8 cellular contexts compared by ENCODE assay signal in genomic region chr19:49639401-49640112, GRCh38. TPM values are rescaled to one million over a fixed set of nuclear protein-coding genes. Genes with fewer than 3 reads are reported as not detected.
A peak's percentile ranks its signal among the peaks of the same experiment; 100 is the strongest.
DNase-seq lines count a peak whose midpoint lies in the region; ATAC-seq and TF ChIP-seq lines count a peak whose summit lies in the region.

No MANE protein-coding gene starts in this region.

- intact Hi-C loops in A673 (cut with micrococcal nuclease; ENCODE audit: unreplicated experiment) = loop anchor here (2.0 kb wide), 1 partner anchor 47 kb away; no protein-coding TSS in a partner anchor

- CTCF ChIA-PET in A673 (lab: Charles Lee) = interaction anchor here (0.5 to 0.6 kb wide), 2 partner anchors 195 to 236 kb away, joined by 3 to 9 read pairs; no protein-coding TSS in a partner anchor

- peak overlapping the region; percentile 84 to 94 for H3K9ac ChIP-seq in mucosa of rectum (ENCODE audit: low read depth in 1 of 2, low read length in 2 of 2)

- no peaks in the 10 kb centered on the region for H3K36me3 Mint-ChIP-seq in IgD-negative memory B cell

- ATAC-seq in HG03097 (IDR thresholded peaks at IDR 0.05; ENCODE audit: low FRiP score, unreplicated experiment) = no peak

- H3K27ac ChIP-seq in A673 (ENCODE audit: low read depth, low read length, poor library complexity, severe bottlenecking) (peak overlapping the region; percentile 71), mucosa of rectum (ENCODE audit: low read depth in 2 of 2, low read length in 2 of 2) (peak overlapping the region; percentile 88 to 100)

- peak overlapping the region; percentile 87 to 99 (median 94) for H3K4me3 Mint-ChIP-seq in IgD-negative memory B cell

- H3K27me3 ChIP-seq in A673 (replicated peaks; ENCODE audit: insufficient read depth, low read depth, low read length, poor library complexity) (no peaks in the 10 kb centered on the region), mucosa of rectum (ENCODE audit: control insufficient read depth in 2 of 2, insufficient read depth in 2 of 2, low read length in 2 of 2) (no peaks in the 10 kb centered on the region)

- H3K36me3 ChIP-seq in A673 (ENCODE audit: insufficient read depth, low read length, poor library complexity, severe bottlenecking) = peaks cover 3% of the 10 kb centered on the region
- H3K36me3 ChIP-seq in mucosa of rectum (ENCODE audit: control insufficient read depth in 2 of 2, insufficient read depth in 2 of 2, low read length in 2 of 2) = peaks cover 0 to 6% of the 10 kb centered on the region in 2 donors

- H3K9me3 Mint-ChIP-seq in IgD-negative memory B cell = no peaks in the 10 kb centered on the region

- H3K27ac Mint-ChIP-seq in IgD-negative memory B cell = peak overlapping the region in 2 of 3 donors; percentile 88 to 98

- H3K4me3 ChIP-seq in A673 (ENCODE audit: low read depth, low read length, poor library complexity, severe bottlenecking) = peak overlapping the region; percentile 59
- H3K4me3 ChIP-seq in cardiac fibroblast (replicated peaks in 1 of 2; ENCODE audit: low read depth in 2 of 2, low read length in 2 of 2) = peak overlapping the region; percentile 75 to 83
- H3K4me3 ChIP-seq in mucosa of rectum (ENCODE audit: low read length in 2 of 2) = peak overlapping the region; percentile 57 to 84

- POLR2A ChIA-PET in A673 (lab: Charles Lee; ENCODE audit: low non-redundant PET) = interaction anchor here (0.6 to 1.0 kb wide), 2 partner anchors 46 to 59 kb away, joined by 5 to 8 read pairs; partner anchors contain the start of gene NOSIP

- BruUV-seq in A673 (replicated peaks; lab: Mats Ljungman, UMichigan) = no TSS peak

- peaks cover 40% of the 10 kb centered on the region for H3K4me1 ChIP-seq in A673 (ENCODE audit: insufficient read depth, low read length, poor library complexity, severe bottlenecking)
- H3K4me1 ChIP-seq in mucosa of rectum (ENCODE audit: control insufficient read depth in 2 of 2, insufficient read depth in 2 of 2, low read length in 2 of 2) = peaks cover 33 to 39% of the 10 kb centered on the region in 2 donors

- peaks cover 16 to 38% (median 29%) of the 10 kb centered on the region in 3 donors for H3K4me1 Mint-ChIP-seq in IgD-negative memory B cell

- H3K9me3 ChIP-seq in A673 (ENCODE audit: low read depth, low read length, poor library complexity, severe bottlenecking) (no peaks in the 10 kb centered on the region), mucosa of rectum (ENCODE audit: control insufficient read depth in 2 of 2, low read length in 2 of 2) (no peaks in the 10 kb centered on the region)

- peaks cover 2% of the 10 kb centered on the region for H3K27me3 Mint-ChIP-seq in IgD-negative memory B cell

- in situ Hi-C loops in GM13977 (cut with MboI; ENCODE audit: low pct_unique_long_range_greater_than_20kb, low sequenced_read_pairs, unreplicated experiment) = no loop called here

- no peak for TF ChIP-seq CTCF in A673 (conservative IDR thresholded peaks at IDR 0.05; ENCODE audit: low read depth, low read length)
- no peak for TF ChIP-seq CTCF in cardiac fibroblast (IDR thresholded peaks at IDR 0.05; ENCODE audit: low read depth, low read length)
- TF ChIP-seq CTCF in GM13977 (IDR thresholded peaks at IDR 0.05; ENCODE audit: extremely low read depth, insufficient read depth, missing control alignments) = no peak

- peak; percentile 40 for DNase-seq in A673 (ENCODE audit: low spot score)
- DNase-seq in cardiac fibroblast (ENCODE audit: low read depth in 2 of 2) = peak in 1 of 2 donors; percentile 17
- DNase-seq in SW480 (ENCODE audit: low spot score) = no peak
- DNase-seq in GM13977 (ENCODE audit: low spot score) = no peak
- DNase-seq in effector CD4-positive, alpha-beta T cell = no peak

RNA-seq across cellular contexts. Expression of gene RRAS, which starts 0.4 kb away (rescaled TPM):
- total RNA-seq in A673 (2021) = 27.6 and 32.4 TPM in 2 replicates
- polyA plus RNA-seq in IgD-negative memory B cell = 18.4 TPM

RNA-seq across cellular contexts. Expression of gene SCAF1, which starts 2.5 kb away (rescaled TPM):
- 92.7 and 98.2 TPM in 2 replicates for total RNA-seq in A673 (2021)
- 3.4 TPM for polyA plus RNA-seq in IgD-negative memory B cell

RNA-seq across cellular contexts. Expression of gene IRF3, which starts 26.1 kb away (rescaled TPM):
- total RNA-seq in A673 (2021) = 81.7 and 88.0 TPM in 2 replicates
- 66.0 TPM for polyA plus RNA-seq in IgD-negative memory B cell

RNA-seq across cellular contexts. Expression of gene BCL2L12, which starts 26.2 kb away (rescaled TPM):
- total RNA-seq in A673 (2021) = 97.4 and 99.1 TPM in 2 replicates
- 16.8 TPM for polyA plus RNA-seq in IgD-negative memory B cell

RNA-seq across cellular contexts. Expression of gene PRMT1, which starts 37.5 kb away (rescaled TPM):
- total RNA-seq in A673 (2021) = 523 and 536 TPM in 2 replicates
- 187 TPM for polyA plus RNA-seq in IgD-negative memory B cell
